Comparison of ENCODE assay signal across 2 cellular contexts in the genomic region with DNA sequence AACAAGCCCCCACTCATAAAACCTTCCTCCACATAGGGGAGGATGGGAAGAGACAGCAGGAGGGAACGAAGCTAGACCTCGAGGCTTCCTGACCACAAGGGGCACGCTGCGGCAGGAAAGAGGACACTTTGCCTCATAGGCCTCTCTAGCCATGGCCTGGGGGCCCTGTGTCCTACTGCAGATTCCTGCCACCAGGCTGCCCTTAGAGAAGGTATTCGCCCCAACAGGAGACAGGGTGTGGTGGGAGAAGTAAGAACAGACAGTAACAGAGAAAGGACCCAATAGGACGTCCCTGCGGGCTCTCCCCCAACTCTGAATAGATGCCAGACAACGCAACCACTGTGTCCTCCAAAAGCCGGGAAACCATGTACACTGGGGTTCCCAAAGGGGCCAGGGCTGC.
TF ChIP-seq lines count a peak whose summit lies in the region.

No MANE protein-coding gene starts in this region.

TF ChIP-seq in GM23338, 12 proteins besides CTCF, POLR2A, EP300 and RAD21 (continues in another document):
- TF ChIP-seq ZNF114 (CRISPR knock-in tag; IDR thresholded peaks at IDR 0.05) (no peak), POLR2AphosphoS5 (IDR thresholded peaks at IDR 0.05; ENCODE audit: low read depth) (no peak), NANOG (IDR thresholded peaks at IDR 0.05; ENCODE audit: borderline replicate concordance) (no peak), JUNB (IDR thresholded peaks at IDR 0.05; ENCODE audit: unreplicated experiment) (no peak), STAT1 (IDR thresholded peaks at IDR 0.05; ENCODE audit: unreplicated experiment) (no peak), CREB1 (CRISPR knock-in tag; IDR thresholded peaks at IDR 0.05; ENCODE audit: low read depth) (no peak), EZH2phosphoT487 (IDR thresholded peaks at IDR 0.05; ENCODE audit: unreplicated experiment) (no peak), EZH2 (IDR thresholded peaks at IDR 0.05; ENCODE audit: low read depth, unreplicated experiment) (no peak), ZNF331 (CRISPR knock-in tag; IDR thresholded peaks at IDR 0.05; ENCODE audit: low read depth) (no peak)
- TF ChIP-seq, protein P1, sequence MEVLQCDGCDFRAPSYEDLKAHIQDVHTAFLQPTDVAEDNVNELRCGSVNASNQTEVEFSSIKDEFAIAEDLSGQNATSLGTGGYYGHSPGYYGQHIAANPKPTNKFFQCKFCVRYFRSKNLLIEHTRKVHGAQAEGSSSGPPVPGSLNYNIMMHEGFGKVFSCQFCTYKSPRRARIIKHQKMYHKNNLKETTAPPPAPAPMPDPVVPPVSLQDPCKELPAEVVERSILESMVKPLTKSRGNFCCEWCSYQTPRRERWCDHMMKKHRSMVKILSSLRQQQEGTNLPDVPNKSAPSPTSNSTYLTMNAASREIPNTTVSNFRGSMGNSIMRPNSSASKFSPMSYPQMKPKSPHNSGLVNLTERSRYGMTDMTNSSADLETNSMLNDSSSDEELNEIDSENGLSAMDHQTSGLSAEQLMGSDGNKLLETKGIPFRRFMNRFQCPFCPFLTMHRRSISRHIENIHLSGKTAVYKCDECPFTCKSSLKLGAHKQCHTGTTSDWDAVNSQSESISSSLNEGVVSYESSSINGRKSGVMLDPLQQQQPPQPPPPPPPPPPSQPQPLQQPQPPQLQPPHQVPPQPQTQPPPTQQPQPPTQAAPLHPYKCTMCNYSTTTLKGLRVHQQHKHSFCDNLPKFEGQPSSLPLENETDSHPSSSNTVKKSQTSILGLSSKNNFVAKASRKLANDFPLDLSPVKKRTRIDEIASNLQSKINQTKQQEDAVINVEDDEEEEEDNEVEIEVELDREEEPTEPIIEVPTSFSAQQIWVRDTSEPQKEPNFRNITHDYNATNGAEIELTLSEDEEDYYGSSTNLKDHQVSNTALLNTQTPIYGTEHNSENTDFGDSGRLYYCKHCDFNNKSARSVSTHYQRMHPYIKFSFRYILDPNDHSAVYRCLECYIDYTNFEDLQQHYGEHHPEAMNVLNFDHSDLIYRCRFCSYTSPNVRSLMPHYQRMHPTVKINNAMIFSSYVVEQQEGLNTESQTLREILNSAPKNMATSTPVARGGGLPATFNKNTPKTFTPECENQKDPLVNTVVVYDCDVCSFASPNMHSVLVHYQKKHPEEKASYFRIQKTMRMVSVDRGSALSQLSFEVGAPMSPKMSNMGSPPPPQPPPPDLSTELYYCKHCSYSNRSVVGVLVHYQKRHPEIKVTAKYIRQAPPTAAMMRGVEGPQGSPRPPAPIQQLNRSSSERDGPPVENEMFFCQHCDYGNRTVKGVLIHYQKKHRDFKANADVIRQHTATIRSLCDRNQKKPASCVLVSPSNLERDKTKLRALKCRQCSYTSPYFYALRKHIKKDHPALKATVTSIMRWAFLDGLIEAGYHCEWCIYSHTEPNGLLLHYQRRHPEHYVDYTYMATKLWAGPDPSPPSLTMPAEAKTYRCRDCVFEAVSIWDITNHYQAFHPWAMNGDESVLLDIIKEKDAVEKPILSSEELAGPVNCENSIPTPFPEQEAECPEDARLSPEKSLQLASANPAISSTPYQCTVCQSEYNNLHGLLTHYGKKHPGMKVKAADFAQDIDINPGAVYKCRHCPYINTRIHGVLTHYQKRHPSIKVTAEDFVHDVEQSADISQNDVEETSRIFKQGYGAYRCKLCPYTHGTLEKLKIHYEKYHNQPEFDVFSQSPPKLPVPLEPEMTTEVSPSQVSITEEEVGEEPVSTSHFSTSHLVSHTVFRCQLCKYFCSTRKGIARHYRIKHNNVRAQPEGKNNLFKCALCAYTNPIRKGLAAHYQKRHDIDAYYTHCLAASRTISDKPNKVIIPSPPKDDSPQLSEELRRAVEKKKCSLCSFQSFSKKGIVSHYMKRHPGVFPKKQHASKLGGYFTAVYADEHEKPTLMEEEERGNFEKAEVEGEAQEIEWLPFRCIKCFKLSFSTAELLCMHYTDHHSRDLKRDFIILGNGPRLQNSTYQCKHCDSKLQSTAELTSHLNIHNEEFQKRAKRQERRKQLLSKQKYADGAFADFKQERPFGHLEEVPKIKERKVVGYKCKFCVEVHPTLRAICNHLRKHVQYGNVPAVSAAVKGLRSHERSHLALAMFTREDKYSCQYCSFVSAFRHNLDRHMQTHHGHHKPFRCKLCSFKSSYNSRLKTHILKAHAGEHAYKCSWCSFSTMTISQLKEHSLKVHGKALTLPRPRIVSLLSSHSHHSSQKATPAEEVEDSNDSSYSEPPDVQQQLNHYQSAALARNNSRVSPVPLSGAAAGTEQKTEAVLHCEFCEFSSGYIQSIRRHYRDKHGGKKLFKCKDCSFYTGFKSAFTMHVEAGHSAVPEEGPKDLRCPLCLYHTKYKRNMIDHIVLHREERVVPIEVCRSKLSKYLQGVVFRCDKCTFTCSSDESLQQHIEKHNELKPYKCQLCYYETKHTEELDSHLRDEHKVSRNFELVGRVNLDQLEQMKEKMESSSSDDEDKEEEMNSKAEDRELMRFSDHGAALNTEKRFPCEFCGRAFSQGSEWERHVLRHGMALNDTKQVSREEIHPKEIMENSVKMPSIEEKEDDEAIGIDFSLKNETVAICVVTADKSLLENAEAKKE (CRISPR knock-in tag; IDR thresholded peaks at IDR 0.05) = no peak
- TF ChIP-seq, protein P2, sequence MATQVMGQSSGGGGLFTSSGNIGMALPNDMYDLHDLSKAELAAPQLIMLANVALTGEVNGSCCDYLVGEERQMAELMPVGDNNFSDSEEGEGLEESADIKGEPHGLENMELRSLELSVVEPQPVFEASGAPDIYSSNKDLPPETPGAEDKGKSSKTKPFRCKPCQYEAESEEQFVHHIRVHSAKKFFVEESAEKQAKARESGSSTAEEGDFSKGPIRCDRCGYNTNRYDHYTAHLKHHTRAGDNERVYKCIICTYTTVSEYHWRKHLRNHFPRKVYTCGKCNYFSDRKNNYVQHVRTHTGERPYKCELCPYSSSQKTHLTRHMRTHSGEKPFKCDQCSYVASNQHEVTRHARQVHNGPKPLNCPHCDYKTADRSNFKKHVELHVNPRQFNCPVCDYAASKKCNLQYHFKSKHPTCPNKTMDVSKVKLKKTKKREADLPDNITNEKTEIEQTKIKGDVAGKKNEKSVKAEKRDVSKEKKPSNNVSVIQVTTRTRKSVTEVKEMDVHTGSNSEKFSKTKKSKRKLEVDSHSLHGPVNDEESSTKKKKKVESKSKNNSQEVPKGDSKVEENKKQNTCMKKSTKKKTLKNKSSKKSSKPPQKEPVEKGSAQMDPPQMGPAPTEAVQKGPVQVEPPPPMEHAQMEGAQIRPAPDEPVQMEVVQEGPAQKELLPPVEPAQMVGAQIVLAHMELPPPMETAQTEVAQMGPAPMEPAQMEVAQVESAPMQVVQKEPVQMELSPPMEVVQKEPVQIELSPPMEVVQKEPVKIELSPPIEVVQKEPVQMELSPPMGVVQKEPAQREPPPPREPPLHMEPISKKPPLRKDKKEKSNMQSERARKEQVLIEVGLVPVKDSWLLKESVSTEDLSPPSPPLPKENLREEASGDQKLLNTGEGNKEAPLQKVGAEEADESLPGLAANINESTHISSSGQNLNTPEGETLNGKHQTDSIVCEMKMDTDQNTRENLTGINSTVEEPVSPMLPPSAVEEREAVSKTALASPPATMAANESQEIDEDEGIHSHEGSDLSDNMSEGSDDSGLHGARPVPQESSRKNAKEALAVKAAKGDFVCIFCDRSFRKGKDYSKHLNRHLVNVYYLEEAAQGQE (IDR thresholded peaks at IDR 0.05; ENCODE audit: unreplicated experiment) = no peak

TF ChIP-seq in HepG2, 621 proteins besides CTCF, POLR2A, EP300 and RAD21:
- TF ChIP-seq TEAD3 (CRISPR knock-in tag; optimal IDR thresholded peaks at IDR 0.05; ENCODE audit: borderline replicate concordance) (peak; percentile 54), HOXA5 (CRISPR knock-in tag; IDR thresholded peaks at IDR 0.05) (no peak), DNMT3B (CRISPR knock-in tag; conservative IDR thresholded peaks at IDR 0.05) (no peak)
- TF ChIP-seq, protein P3, sequence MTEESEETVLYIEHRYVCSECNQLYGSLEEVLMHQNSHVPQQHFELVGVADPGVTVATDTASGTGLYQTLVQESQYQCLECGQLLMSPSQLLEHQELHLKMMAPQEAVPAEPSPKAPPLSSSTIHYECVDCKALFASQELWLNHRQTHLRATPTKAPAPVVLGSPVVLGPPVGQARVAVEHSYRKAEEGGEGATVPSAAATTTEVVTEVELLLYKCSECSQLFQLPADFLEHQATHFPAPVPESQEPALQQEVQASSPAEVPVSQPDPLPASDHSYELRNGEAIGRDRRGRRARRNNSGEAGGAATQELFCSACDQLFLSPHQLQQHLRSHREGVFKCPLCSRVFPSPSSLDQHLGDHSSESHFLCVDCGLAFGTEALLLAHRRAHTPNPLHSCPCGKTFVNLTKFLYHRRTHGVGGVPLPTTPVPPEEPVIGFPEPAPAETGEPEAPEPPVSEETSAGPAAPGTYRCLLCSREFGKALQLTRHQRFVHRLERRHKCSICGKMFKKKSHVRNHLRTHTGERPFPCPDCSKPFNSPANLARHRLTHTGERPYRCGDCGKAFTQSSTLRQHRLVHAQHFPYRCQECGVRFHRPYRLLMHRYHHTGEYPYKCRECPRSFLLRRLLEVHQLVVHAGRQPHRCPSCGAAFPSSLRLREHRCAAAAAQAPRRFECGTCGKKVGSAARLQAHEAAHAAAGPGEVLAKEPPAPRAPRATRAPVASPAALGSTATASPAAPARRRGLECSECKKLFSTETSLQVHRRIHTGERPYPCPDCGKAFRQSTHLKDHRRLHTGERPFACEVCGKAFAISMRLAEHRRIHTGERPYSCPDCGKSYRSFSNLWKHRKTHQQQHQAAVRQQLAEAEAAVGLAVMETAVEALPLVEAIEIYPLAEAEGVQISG (CRISPR knock-in tag; IDR thresholded peaks at IDR 0.05) = peak; percentile 98
